17 cellular contexts compared by ENCODE assay signal in genomic region chr5:107831612-107832395, GRCh38.
DNase-seq lines count a peak whose midpoint lies in the region; ATAC-seq, FAIRE-seq and TF ChIP-seq lines count a peak whose summit lies in the region.
"Had no signal": no experiment of that assay in that cellular context is flagged by ENCODE, and none has a peak within 500 bp of the region (broad histone marks: within the 10 kb centered on the region; RNA-seq: fewer than 3 reads in every experiment).

No MANE protein-coding gene starts in this region.

- FAIRE-seq in islet of Langerhans (lab: Jason Lieb, UNC), result peak; percentile 36
- FAIRE-seq: keratinocyte, pancreas had no signal

- no peak overlapping the region for H3K4me3 ChIP-seq in AG09309 (ENCODE audit: control insufficient read depth, low read depth, low read length)
- peak overlapping the region; percentile 4; the same call in 1 of the 2 replicates for H3K4me3 ChIP-seq in GM23248
- no peak overlapping the region for H3K4me3 ChIP-seq in uterus
- H3K4me3 ChIP-seq: pancreas, upper lobe of right lung had no signal

- DNase-seq in AG09309 (ENCODE audit: low read depth) (peak; percentile 93), GM23248 (peak; percentile 96), uterus (no peak), RWPE1 (ENCODE audit: low spot score) (no peak)
- DNase-seq in stimulated activated CD8-positive, alpha-beta memory T cell treated with anti-CD3 and anti-CD28 coated beads, Interleukin-4, amount 100 ng/mL, for 48 hours, result no peak
- DNase-seq: activated naive CD8-positive, alpha-beta T cell treated with anti-CD3 and anti-CD28 coated beads for 36 hours; activated T-cell treated with anti-CD3 and anti-CD28 coated beads, Interleukin-2, amount 50 U/mL, for 24 hours; NCI-H2081 treated with DMSO at 0.1 percent for 48 hours; pancreas; SHP77 treated with DMSO at 0.1 percent for 48 hours; stimulated activated naive B cell treated with anti-CD40 and anti-IgM and Interleukin-4, amounts not matched to agents 10 μg/mL and 1 μg/mL and 100 μg/mL, for 72 hours; upper lobe of right lung had no signal

- WGBS in GM23248 (ENCODE audit: low coverage in 1 of 2, low lambda C conversion rate in 2 of 2, missing lambda C conversion rate in 2 of 2), 2 experiments, result 1 to 4% methylated on average over 13 of the region's 13 CpGs

- H3K36me3 ChIP-seq in GM23248 (ENCODE audit: low read depth), result no peaks in the 10 kb centered on the region
- H3K36me3 ChIP-seq in uterus, result no peaks in the 10 kb centered on the region
- H3K36me3 ChIP-seq: pancreas, upper lobe of right lung had no signal

- H3K9ac ChIP-seq in GM23248, result peak overlapping the region; percentile 60

- ATAC-seq in HG03571 (IDR thresholded peaks at IDR 0.05; ENCODE audit: unreplicated experiment), result no peak
- ATAC-seq: stimulated activated naive B cell treated with anti-CD40 and anti-IgM and Interleukin-4, amounts not matched to agents 10 μg/mL and 1 μg/mL and 100 μg/mL, for 72 hours; upper lobe of right lung had no signal

- TF ChIP-seq CTCF in AG09309 (IDR thresholded peaks at IDR 0.05; ENCODE audit: control insufficient read depth, insufficient read depth, low read depth, low read length, missing control alignments), result peak; percentile 12
- no peak for TF ChIP-seq CTCF in VCaP (conservative IDR thresholded peaks at IDR 0.05)
- no peak for TF ChIP-seq CTCF in uterus (IDR thresholded peaks at IDR 0.05)
- TF ChIP-seq CTCF in RWPE1 (conservative IDR thresholded peaks at IDR 0.05; ENCODE audit: low read depth), result no peak

- H3K4me2 ChIP-seq in GM23248 (ENCODE audit: unreplicated experiment), result peak overlapping the region; percentile 50

- H2AFZ ChIP-seq in GM23248, result peak overlapping the region; percentile 52

- H3K27ac ChIP-seq in GM23248 (peak overlapping the region; percentile 83), VCaP (0 out of 2 replicates have a peak overlapping the region, but pooled peaks have one; percentile 3), uterus (no peak overlapping the region), RWPE1 (no peak overlapping the region)
- H3K27ac ChIP-seq: C4-2B, pancreas, upper lobe of right lung had no signal

- intact Hi-C loops in uterus (cut with DNase I; ENCODE audit: low total_unique reads), result no loop called here

- no peaks in the 10 kb centered on the region for H3K9me2 ChIP-seq in GM23248 (ENCODE audit: insufficient read depth)

- H3K4me1 ChIP-seq in GM23248 (ENCODE audit: insufficient read depth) (peaks cover 20% of the 10 kb centered on the region), uterus (no peaks in the 10 kb centered on the region)
- H3K4me1 ChIP-seq: pancreas, upper lobe of right lung had no signal

- CTCF ChIA-PET in RWPE1 (lab: Yijun Ruan, JAX), result no interaction called here

- H3F3A ChIP-seq in GM23248 (ENCODE audit: insufficient read depth), result peaks cover 27% of the 10 kb centered on the region

- in situ Hi-C loops in GM23248 (cut with MboI), result no loop called here

- no peaks in the 10 kb centered on the region for H3K79me2 ChIP-seq in GM23248 (ENCODE audit: insufficient read depth)

- no peaks in the 10 kb centered on the region for H3K27me3 ChIP-seq in GM23248 (replicated peaks; ENCODE audit: insufficient read depth)
- no peaks in the 10 kb centered on the region for H3K27me3 ChIP-seq in uterus
- H3K27me3 ChIP-seq: pancreas, upper lobe of right lung had no signal

- POLR2A ChIA-PET in RWPE1 (lab: Yijun Ruan, JAX; ENCODE audit: low non-redundant PET), result no interaction called here

- no peak for TF ChIP-seq POLR2A in uterus (IDR thresholded peaks at IDR 0.05)

- no peaks in the 10 kb centered on the region for H4K20me1 ChIP-seq in GM23248 (ENCODE audit: insufficient read depth)

- no peaks in the 10 kb centered on the region for H3K9me3 ChIP-seq in GM23248 (ENCODE audit: low read depth)
- no peaks in the 10 kb centered on the region for H3K9me3 ChIP-seq in uterus
- H3K9me3 ChIP-seq: pancreas, upper lobe of right lung had no signal

Comparison
In these comparisons a context has a peak if more than half of its experiments do, and no peak if none do; other contexts are left out.
1. DNase-seq: peak in AG09309 (single experiment) and GM23248 (single experiment); none in uterus (0 of 2), stimulated activated CD8-positive, alpha-beta memory T cell treated with anti-CD3 and anti-CD28 coated beads, Interleukin-4, amount 100 ng/mL, for 48 hours (single experiment) and RWPE1 (single experiment).
2. H3K27ac ChIP-seq: peak in GM23248 (single experiment) and VCaP (single experiment); none in uterus (0 of 2) and RWPE1 (single experiment).